ENCODE assay signal across 15 cellular contexts in genomic region chr3:171565133-171565532, GRCh38.
DNase-seq lines count a peak whose midpoint lies in the region; ATAC-seq and TF ChIP-seq lines count a peak whose summit lies in the region.
"Had no signal": no experiment of that assay in that cellular context is flagged by ENCODE, and none has a peak within 500 bp of the region (broad histone marks: within the 10 kb centered on the region; RNA-seq: fewer than 3 reads in every experiment).

No MANE protein-coding gene starts in this region.

- H3K27ac Mint-ChIP-seq in stimulated activated effector memory CD8-positive, alpha-beta T cell treated with anti-CD3 and anti-CD28 coated beads, Interleukin-12 subunit alpha, Interleukin-12 subunit beta, amount 100 ng/mL, for 72 hours, result peak overlapping the region; percentile 46
- H3K27ac Mint-ChIP-seq in progenitor cell of endocrine pancreas, result no peak overlapping the region
- no peak overlapping the region for H3K27ac Mint-ChIP-seq in activated T-helper 2 cell treated with anti-CD3 and anti-CD28 coated beads, Interferon-gamma antibody, Interleukin-2, Interleukin-4, amounts not matched to agents 10 μg/mL and 5 μg/mL and 100 μg/mL, durations not matched to agents 14 hours and 24 hours and 36 hours
- H3K27ac Mint-ChIP-seq: HFFc6 had no signal

- H3K36me3 Mint-ChIP-seq in stimulated activated effector memory CD8-positive, alpha-beta T cell treated with anti-CD3 and anti-CD28 coated beads, Interleukin-12 subunit alpha, Interleukin-12 subunit beta, amount 100 ng/mL, for 72 hours, result no peaks in the 10 kb centered on the region
- no peaks in the 10 kb centered on the region for H3K36me3 Mint-ChIP-seq in progenitor cell of endocrine pancreas (ENCODE audit: insufficient read depth)
- peaks cover 9% of the 10 kb centered on the region for H3K36me3 Mint-ChIP-seq in activated T-helper 2 cell treated with anti-CD3 and anti-CD28 coated beads, Interferon-gamma antibody, Interleukin-2, Interleukin-4, amounts not matched to agents 10 μg/mL and 5 μg/mL and 100 μg/mL, durations not matched to agents 14 hours and 24 hours and 36 hours (ENCODE audit: low read depth)
- H3K36me3 Mint-ChIP-seq: CD4-positive, alpha-beta memory T cell had no signal

- H3K27me3 ChIP-seq in right cardiac atrium (ENCODE audit: control insufficient read depth, insufficient read depth), result no peaks in the 10 kb centered on the region

- H3K4me1 ChIP-seq in right cardiac atrium (ENCODE audit: control insufficient read depth, insufficient read depth, low read length), result no peaks in the 10 kb centered on the region

- peak; percentile 52 for ATAC-seq in Right ventricle myocardium inferior
- peak; percentile 55 to 57 for ATAC-seq in right cardiac atrium
- no peak for ATAC-seq in stimulated activated effector memory CD8-positive, alpha-beta T cell treated with anti-CD3 and anti-CD28 coated beads, Interleukin-12 subunit alpha, Interleukin-12 subunit beta, amount 100 ng/mL, for 72 hours

- peaks cover 25% of the 10 kb centered on the region for H3K4me1 Mint-ChIP-seq in stimulated activated effector memory CD8-positive, alpha-beta T cell treated with anti-CD3 and anti-CD28 coated beads, Interleukin-12 subunit alpha, Interleukin-12 subunit beta, amount 100 ng/mL, for 72 hours
- H3K4me1 Mint-ChIP-seq in progenitor cell of endocrine pancreas (ENCODE audit: low read depth), result peaks cover 4% of the 10 kb centered on the region
- peaks cover 37% of the 10 kb centered on the region for H3K4me1 Mint-ChIP-seq in activated T-helper 2 cell treated with anti-CD3 and anti-CD28 coated beads, Interferon-gamma antibody, Interleukin-2, Interleukin-4, amounts not matched to agents 10 μg/mL and 5 μg/mL and 100 μg/mL, durations not matched to agents 14 hours and 24 hours and 36 hours (ENCODE audit: low read depth)

- H3K9me3 ChIP-seq in right cardiac atrium (ENCODE audit: control insufficient read depth, low read length), result no peaks in the 10 kb centered on the region

- DNase-seq in Right ventricle myocardium inferior (ENCODE audit: missing footprints) (no peak), cardiac septum (ENCODE audit: low spot score) (no peak), NCI-H69 (lab: John Stamatoyannopoulos, UW) (peak; percentile 38), right cardiac atrium (no peak), progenitor cell of endocrine pancreas (ENCODE audit: low spot score, unreplicated experiment) (no peak)
- no peak for DNase-seq in stimulated activated effector memory CD8-positive, alpha-beta T cell treated with anti-CD3 and anti-CD28 coated beads, Interleukin-12 subunit alpha, Interleukin-12 subunit beta, amount 100 ng/mL, for 72 hours (ENCODE audit: low spot score in 2 of 2)
- DNase-seq in activated T-helper 2 cell treated with anti-CD3 and anti-CD28 coated beads, Interferon-gamma antibody, Interleukin-2, Interleukin-4, amounts not matched to agents 10 μg/mL and 5 μg/mL and 100 μg/mL, durations not matched to agents 14 hours and 24 hours and 36 hours (ENCODE audit: low spot score), result no peak
- DNase-seq: CD4-positive, alpha-beta memory T cell; DND-41; GF-D8; GOT3; NCI-H1048; NCI-H187 had no signal

- H3K9me3 Mint-ChIP-seq in stimulated activated effector memory CD8-positive, alpha-beta T cell treated with anti-CD3 and anti-CD28 coated beads, Interleukin-12 subunit alpha, Interleukin-12 subunit beta, amount 100 ng/mL, for 72 hours, result no peaks in the 10 kb centered on the region
- H3K9me3 Mint-ChIP-seq in progenitor cell of endocrine pancreas (ENCODE audit: low read depth), result no peaks in the 10 kb centered on the region
- H3K9me3 Mint-ChIP-seq in activated T-helper 2 cell treated with anti-CD3 and anti-CD28 coated beads, Interferon-gamma antibody, Interleukin-2, Interleukin-4, amounts not matched to agents 10 μg/mL and 5 μg/mL and 100 μg/mL, durations not matched to agents 14 hours and 24 hours and 36 hours, result peaks cover 7% of the 10 kb centered on the region
- H3K9me3 Mint-ChIP-seq: HFFc6 had no signal

- TF ChIP-seq CTCF in progenitor cell of endocrine pancreas (IDR thresholded peaks at IDR 0.05; ENCODE audit: unreplicated experiment), result no peak

- WGBS in right cardiac atrium, result 70% methylated on average over 2 of the region's 2 CpGs

- H3K4me3 ChIP-seq in right cardiac atrium (ENCODE audit: low read length), result no peak overlapping the region
- H3K4me3 ChIP-seq: SK-N-MC had no signal

- peaks cover 5% of the 10 kb centered on the region for H3K27me3 Mint-ChIP-seq in progenitor cell of endocrine pancreas
- peaks cover 10% of the 10 kb centered on the region for H3K27me3 Mint-ChIP-seq in activated T-helper 2 cell treated with anti-CD3 and anti-CD28 coated beads, Interferon-gamma antibody, Interleukin-2, Interleukin-4, amounts not matched to agents 10 μg/mL and 5 μg/mL and 100 μg/mL, durations not matched to agents 14 hours and 24 hours and 36 hours (ENCODE audit: low read depth)

- no peak overlapping the region for H3K27ac ChIP-seq in right cardiac atrium (ENCODE audit: low read length)
- H3K27ac ChIP-seq: SK-N-MC had no signal

- intact Hi-C loops in Right ventricle myocardium inferior (cut with DNase I) (loop anchor here (2.0 to 10.0 kb wide), 5 partner anchors 104 to 603 kb away; partner anchors contain the start of gene TNIK), cardiac septum (cut with DNase I) (loop anchor here (5.0 to 10.0 kb wide), 4 partner anchors 248 to 518 kb away; no protein-coding TSS in a partner anchor), right cardiac atrium (cut with DNase I) (loop anchor here (5.0 to 10.0 kb wide), 7 partner anchors 100 to 603 kb away; partner anchors contain the start of gene TNIK (in 1 of the 4))
- intact Hi-C loops in activated T-helper 2 cell treated with anti-CD3 and anti-CD28 coated beads, Interferon-gamma antibody, Interleukin-2, Interleukin-4, amounts not matched to agents 10 μg/mL and 5 μg/mL and 100 μg/mL, durations not matched to agents 14 hours and 24 hours and 36 hours (cut with micrococcal nuclease), result loop anchor here (5.0 kb wide), 1 partner anchor 603 kb away; no protein-coding TSS in a partner anchor

- H3K4me3 Mint-ChIP-seq in stimulated activated effector memory CD8-positive, alpha-beta T cell treated with anti-CD3 and anti-CD28 coated beads, Interleukin-12 subunit alpha, Interleukin-12 subunit beta, amount 100 ng/mL, for 72 hours, result no peak overlapping the region
- no peak overlapping the region for H3K4me3 Mint-ChIP-seq in progenitor cell of endocrine pancreas (ENCODE audit: low read depth)
- H3K4me3 Mint-ChIP-seq in activated T-helper 2 cell treated with anti-CD3 and anti-CD28 coated beads, Interferon-gamma antibody, Interleukin-2, Interleukin-4, amounts not matched to agents 10 μg/mL and 5 μg/mL and 100 μg/mL, durations not matched to agents 14 hours and 24 hours and 36 hours (ENCODE audit: low read depth), result no peak overlapping the region
- H3K4me3 Mint-ChIP-seq: CD4-positive, alpha-beta memory T cell; HFFc6 had no signal
